In the genomic region with DNA sequence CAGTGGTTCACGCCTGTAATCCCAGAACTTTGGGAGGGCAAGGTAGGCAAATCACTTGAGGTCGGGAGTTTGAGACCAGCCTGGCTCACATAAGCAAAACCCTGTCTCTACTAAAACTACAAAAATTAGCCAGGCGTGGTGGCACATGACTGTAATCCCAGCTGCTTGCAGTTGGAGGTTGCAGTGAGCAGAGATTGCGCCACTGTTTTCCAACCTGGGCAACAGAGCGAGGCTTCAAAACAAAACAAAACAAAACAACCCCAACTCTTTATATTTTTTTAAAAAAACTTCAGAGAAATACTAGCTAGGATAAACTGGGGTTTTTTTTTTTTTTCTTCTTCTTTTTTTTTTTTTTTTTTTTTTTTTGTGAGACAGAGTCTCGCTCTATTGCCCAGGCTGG, we compare ENCODE assay signal across 25 cellular contexts. TPM values are rescaled to one million over a fixed set of nuclear protein-coding genes. Genes with fewer than 3 reads are reported as not detected.
DNase-seq lines count a peak whose midpoint lies in the region; ATAC-seq and TF ChIP-seq lines count a peak whose summit lies in the region.
"Had no signal": no experiment of that assay in that cellular context is flagged by ENCODE, and none has a peak within 500 bp of the region (broad histone marks: within the 10 kb centered on the region; RNA-seq: fewer than 3 reads in every experiment).

No MANE protein-coding gene starts in this region.

- intact Hi-C loops in CD4-positive, alpha-beta T cell (cut with DNase I, micrococcal nuclease): no loop called here
- intact Hi-C loops in left cardiac atrium (cut with DNase I): no loop called here

- no peaks in the 10 kb centered on the region for H3K9me3 Mint-ChIP-seq in CD4-positive, alpha-beta T cell
- H3K9me3 Mint-ChIP-seq: CD8-positive, alpha-beta memory T cell; IgD-negative memory B cell had no signal

- POLR2A ChIA-PET in CD4-positive, alpha-beta T cell (lab: Charles Lee): interaction anchor here (1.1 kb wide), 1 partner anchor 27 kb away, joined by 4 read pairs; no protein-coding TSS in a partner anchor

- no peak overlapping the region for H3K27ac Mint-ChIP-seq in CD4-positive, alpha-beta T cell
- H3K27ac Mint-ChIP-seq in T-helper 17 cell: no peak overlapping the region
- H3K27ac Mint-ChIP-seq: IgD-negative memory B cell had no signal

- H3K4me3 Mint-ChIP-seq in CD4-positive, alpha-beta T cell: no peak overlapping the region
- no peak overlapping the region for H3K4me3 Mint-ChIP-seq in T-helper 17 cell
- H3K4me3 Mint-ChIP-seq: IgD-negative memory B cell had no signal

- H3K4me1 Mint-ChIP-seq in CD4-positive, alpha-beta T cell (ENCODE audit: low read depth): no peaks in the 10 kb centered on the region
- peaks cover 2% of the 10 kb centered on the region for H3K4me1 Mint-ChIP-seq in T-helper 17 cell
- H3K4me1 Mint-ChIP-seq: IgD-negative memory B cell had no signal

- DNase-seq in CD4-positive, alpha-beta T cell: no peak
- DNase-seq in NAMALWA (ENCODE audit: low spot score): peak; percentile 62
- peak; percentile 44 for DNase-seq in fibroblast of villous mesenchyme (ENCODE audit: low read depth)
- peak; percentile 67 for DNase-seq in renal cortical epithelial cell (ENCODE audit: low read depth)
- DNase-seq in left cardiac atrium: no peak
- DNase-seq in T-helper 17 cell: no peak
- DNase-seq in mucosa of gallbladder (ENCODE audit: low spot score): no peak
- DNase-seq: CD8-positive, alpha-beta memory T cell; GOT3; Kasumi-1; MG63; NCI-H1417; NCI-H187 treated with DMSO at 0.1 percent for 48 hours; NCI-H226; NCI-H524; NCI-H82; RPMI8226; SHP77 treated with DMSO at 0.1 percent for 48 hours; SK-N-SH had no signal

- H3K27ac ChIP-seq in CD4-positive, alpha-beta T cell (ENCODE audit: low read depth, low read length): no peak overlapping the region
- H3K27ac ChIP-seq: A549, BLaER1, HL-60 had no signal

- H3K36me3 Mint-ChIP-seq in CD4-positive, alpha-beta T cell (ENCODE audit: low read depth): peaks cover 94% of the 10 kb centered on the region
- peaks cover 3% of the 10 kb centered on the region for H3K36me3 Mint-ChIP-seq in T-helper 17 cell (ENCODE audit: low read depth)

- TF ChIP-seq CTCF in CD4-positive, alpha-beta T cell (IDR thresholded peaks at IDR 0.05): no peak
- TF ChIP-seq CTCF in fibroblast of villous mesenchyme (IDR thresholded peaks at IDR 0.05; ENCODE audit: insufficient read depth, low read depth, low read length): no peak

- no peaks in the 10 kb centered on the region for H3K27me3 ChIP-seq in CD4-positive, alpha-beta T cell (ENCODE audit: control insufficient read depth, insufficient read depth, low read length)
- H3K27me3 ChIP-seq: BLaER1, MG63 had no signal

- CTCF ChIA-PET in CD4-positive, alpha-beta T cell (lab: Charles Lee): interaction anchor here (0.6 kb wide), 2 partner anchors 232 to 453 kb away, joined by 3 to 4 read pairs; a partner anchor contains a TSS

- no peak overlapping the region for H3K4me3 ChIP-seq in fibroblast of villous mesenchyme (ENCODE audit: low read depth, low read length)
- H3K4me3 ChIP-seq: A549, BLaER1, MG63 had no signal

- H3K27me3 Mint-ChIP-seq in CD4-positive, alpha-beta T cell: no peaks in the 10 kb centered on the region
- H3K27me3 Mint-ChIP-seq in T-helper 17 cell: no peaks in the 10 kb centered on the region
- H3K27me3 Mint-ChIP-seq: CD8-positive, alpha-beta memory T cell; IgD-negative memory B cell had no signal

- H3K9me3 ChIP-seq in CD4-positive, alpha-beta T cell (ENCODE audit: control insufficient read depth, low read length): no peaks in the 10 kb centered on the region
- H3K9me3 ChIP-seq in T-helper 17 cell (ENCODE audit: control insufficient read depth, low read length, poor library complexity, severe bottlenecking): no peaks in the 10 kb centered on the region
- H3K9me3 ChIP-seq: A549, BLaER1, MG63, SK-N-SH had no signal

- ATAC-seq in CD4-positive, alpha-beta T cell (ENCODE audit: poor library complexity): peak; percentile 37
- ATAC-seq in left cardiac atrium (no peak), T-helper 17 cell (no peak), HG02588 (IDR thresholded peaks at IDR 0.05; ENCODE audit: unreplicated experiment) (no peak)
- ATAC-seq: A549 had no signal

RNA-seq across cellular contexts. Expression of a gene that starts 31.8 kb away (rescaled TPM):
- total RNA-seq in CD4-positive, alpha-beta T cell: under 1 TPM; 0.56 to 0.85 TPM
- total RNA-seq in fibroblast of villous mesenchyme: under 0.01 and 0.43 TPM in 2 replicates
- total RNA-seq in renal cortical epithelial cell: 0.10 and 0.17 TPM in 2 replicates
- total RNA-seq in left cardiac atrium: not detected
- total RNA-seq in T-helper 17 cell: 1 to 10 TPM; 3.0 to 3.1 TPM
- total RNA-seq in mucosa of gallbladder: 0.35 TPM
- total RNA-seq: HT1080 had no signal

RNA-seq across cellular contexts. Expression of a gene that starts 54.5 kb away (rescaled TPM):
- total RNA-seq in CD4-positive, alpha-beta T cell: 10 to 100 TPM; 51.3 to 59.5 TPM
- total RNA-seq in fibroblast of villous mesenchyme (150 and 163 TPM in 2 replicates), renal cortical epithelial cell (169 and 186 TPM in 2 replicates), left cardiac atrium (100 to 1,000 TPM; 133 to 154 TPM), T-helper 17 cell (10 to 100 TPM; 47.8 to 55.2 TPM), mucosa of gallbladder (80.5 TPM)

Comparison
In these comparisons a context has a peak if more than half of its experiments do, and no peak if none do; other contexts are left out.
1. DNase-seq: peak in NAMALWA (single experiment), fibroblast of villous mesenchyme (single experiment) and renal cortical epithelial cell (single experiment); none in CD4-positive, alpha-beta T cell (0 of 10), left cardiac atrium (single experiment), T-helper 17 cell (0 of 3) and mucosa of gallbladder (single experiment).